In genomic region chr2:240454031-240454901, GRCh38 we compare ENCODE assay signal across 13 cellular contexts. TPM values are rescaled to one million over a fixed set of nuclear protein-coding genes. Genes with fewer than 3 reads are reported as not detected.
A peak's percentile ranks its signal among the peaks of the same experiment; 100 is the strongest.
DNase-seq lines count a peak whose midpoint lies in the region; ATAC-seq and TF ChIP-seq lines count a peak whose summit lies in the region.
"Had no signal": no experiment of that assay in that cellular context is flagged by ENCODE, and none has a peak within 500 bp of the region (broad histone marks: within the 10 kb centered on the region; RNA-seq: fewer than 3 reads in every experiment).

No MANE protein-coding gene starts in this region.

- H3K4me1 ChIP-seq in tibial artery: peaks cover 0 to 57% (median 35%) of the 10 kb centered on the region in 4 donors

- peak overlapping the region; percentile 61 to 83 for H3K4me3 ChIP-seq in tibial artery
- H3K4me3 ChIP-seq: colonic mucosa, MG63 had no signal

- DNase-seq in activated naive CD4-positive, alpha-beta T cell treated with Interleukin-2 at 50 U/mL for 16 hours: no peak
- no peak for DNase-seq in central memory CD8-positive, alpha-beta T cell (ENCODE audit: low spot score in 2 of 2)
- DNase-seq in mesothelial cell of epicardium (ENCODE audit: low spot score in 2 of 2, unreplicated experiment in 2 of 2): no peak
- no peak for DNase-seq in tibial artery
- DNase-seq in KG1 (lab: John Stamatoyannopoulos, UW): no peak
- no peak for DNase-seq in effector CD8-positive, alpha-beta T cell (lab: John Stamatoyannopoulos, UW)
- DNase-seq: activated CD4-positive, alpha-beta T cell treated with anti-CD3 and anti-CD28 coated beads, Interleukin-2, amount 50 U/mL, for 4 hours; colonic mucosa; islet precursor cell; MG63 had no signal

- H3K27me3 ChIP-seq in tibial artery: no peaks in the 10 kb centered on the region
- H3K27me3 ChIP-seq: MG63 had no signal

- H3K27me3 Mint-ChIP-seq in activated naive CD4-positive, alpha-beta T cell treated with anti-CD3 and anti-CD28 coated beads, Interleukin-2, amount 50 U/mL, for 24 hours: peaks cover 29% of the 10 kb centered on the region
- H3K27me3 Mint-ChIP-seq in central memory CD8-positive, alpha-beta T cell: peaks cover 58% of the 10 kb centered on the region
- peaks cover 20% of the 10 kb centered on the region for H3K27me3 Mint-ChIP-seq in mesothelial cell of epicardium (ENCODE audit: low read depth)

- intact Hi-C loops in tibial artery (cut with DNase I; ENCODE audit: low total_unique reads): loop anchor here (10.0 kb wide), 1 partner anchor 101 kb away; the partner anchor contains the start of gene ANKMY1

- H3K9me3 ChIP-seq in tibial artery: no peaks in the 10 kb centered on the region
- H3K9me3 ChIP-seq: colonic mucosa, MG63 had no signal

- H3K27ac ChIP-seq in tibial artery: no peak overlapping the region
- H3K27ac ChIP-seq: C4-2B, colonic mucosa had no signal

- H3K4me1 Mint-ChIP-seq in activated naive CD4-positive, alpha-beta T cell treated with anti-CD3 and anti-CD28 coated beads, Interleukin-2, amount 50 U/mL, for 24 hours: peaks cover 4% of the 10 kb centered on the region
- H3K4me1 Mint-ChIP-seq in central memory CD8-positive, alpha-beta T cell: peaks cover 16% of the 10 kb centered on the region
- peaks cover 55% of the 10 kb centered on the region for H3K4me1 Mint-ChIP-seq in mesothelial cell of epicardium

- H3K4me3 Mint-ChIP-seq in activated naive CD4-positive, alpha-beta T cell treated with anti-CD3 and anti-CD28 coated beads, Interleukin-2, amount 50 U/mL, for 24 hours: peak overlapping the region; percentile 79
- H3K4me3 Mint-ChIP-seq in central memory CD8-positive, alpha-beta T cell: peak overlapping the region; percentile 70
- H3K4me3 Mint-ChIP-seq in mesothelial cell of epicardium: peak overlapping the region; percentile 82

- peaks cover 0 to 4% (median 0%) of the 10 kb centered on the region in 3 donors for H3K36me3 ChIP-seq in tibial artery
- H3K36me3 ChIP-seq: colonic mucosa, MG63 had no signal

- H3K27ac Mint-ChIP-seq in activated naive CD4-positive, alpha-beta T cell treated with anti-CD3 and anti-CD28 coated beads, Interleukin-2, amount 50 U/mL, for 24 hours: no peak overlapping the region
- no peak overlapping the region for H3K27ac Mint-ChIP-seq in central memory CD8-positive, alpha-beta T cell (ENCODE audit: low read depth)
- peak overlapping the region; percentile 76 for H3K27ac Mint-ChIP-seq in mesothelial cell of epicardium

- no peak for TF ChIP-seq CTCF in mesothelial cell of epicardium (IDR thresholded peaks at IDR 0.05; ENCODE audit: unreplicated experiment)
- no peak for TF ChIP-seq CTCF in tibial artery (IDR thresholded peaks at IDR 0.05)

- ATAC-seq in central memory CD8-positive, alpha-beta T cell (replicated peaks; ENCODE audit: extremely low read depth, poor library complexity, severe bottlenecking): no peak
- no peak for ATAC-seq in HG03520 (IDR thresholded peaks at IDR 0.05; ENCODE audit: unreplicated experiment)

- no peaks in the 10 kb centered on the region for H3K9me3 Mint-ChIP-seq in activated naive CD4-positive, alpha-beta T cell treated with anti-CD3 and anti-CD28 coated beads, Interleukin-2, amount 50 U/mL, for 24 hours
- H3K9me3 Mint-ChIP-seq in central memory CD8-positive, alpha-beta T cell: no peaks in the 10 kb centered on the region
- no peaks in the 10 kb centered on the region for H3K9me3 Mint-ChIP-seq in mesothelial cell of epicardium

- no peaks in the 10 kb centered on the region for H3K36me3 Mint-ChIP-seq in activated naive CD4-positive, alpha-beta T cell treated with anti-CD3 and anti-CD28 coated beads, Interleukin-2, amount 50 U/mL, for 24 hours
- peaks cover 10% of the 10 kb centered on the region for H3K36me3 Mint-ChIP-seq in central memory CD8-positive, alpha-beta T cell (ENCODE audit: insufficient read depth)
- no peaks in the 10 kb centered on the region for H3K36me3 Mint-ChIP-seq in mesothelial cell of epicardium

RNA-seq across cellular contexts. Expression of gene GPC1, which starts 18.8 kb away (rescaled TPM):
- 86.1 to 89.7 TPM (median 88.0 TPM) in 3 replicates for total RNA-seq in mesothelial cell of epicardium
